ENCODE assay signal across 18 cellular contexts in genomic region chr22:32333769-32334639, GRCh38. TPM values are rescaled to one million over a fixed set of nuclear protein-coding genes. Genes with fewer than 3 reads are reported as not detected.
DNase-seq lines count a peak whose midpoint lies in the region; ATAC-seq, FAIRE-seq and TF ChIP-seq lines count a peak whose summit lies in the region.
"Had no signal": no experiment of that assay in that cellular context is flagged by ENCODE, and none has a peak within 500 bp of the region (broad histone marks: within the 10 kb centered on the region; RNA-seq: fewer than 3 reads in every experiment).

No MANE protein-coding gene starts in this region.

- peak overlapping the region; percentile 31; the same call in 1 of the 2 replicates for H4K8ac ChIP-seq in H1 (ENCODE audit: extremely low read depth, insufficient read depth, low read length)

- H4K20me1 ChIP-seq in H1 (replicated peaks in 1 of 2; ENCODE audit: control insufficient read depth in 1 of 2, insufficient read depth in 2 of 2, low read length in 2 of 2) (peaks cover 0 to 4% of the 10 kb centered on the region in 2 experiments), neural progenitor cell (ENCODE audit: low read depth) (no peaks in the 10 kb centered on the region)
- H4K20me1 ChIP-seq: BLaER1 treated with 17β-estradiol and CSF1 and Interleukin-3, amounts not matched to agents 10 nM and 100 nM had no signal

- H3K27me3 Mint-ChIP-seq in neural progenitor cell (ENCODE audit: insufficient read depth, low read depth) (peaks cover 18% of the 10 kb centered on the region), T-helper 17 cell (peaks cover 61% of the 10 kb centered on the region)

- peak overlapping the region; percentile 32 for H2BK15ac ChIP-seq in H1 (ENCODE audit: low read length)

- peak overlapping the region; percentile 88 for H4K91ac ChIP-seq in H1 (replicated peaks; ENCODE audit: insufficient read length, low read length)

- H3K27ac Mint-ChIP-seq in neural progenitor cell = peak overlapping the region; percentile 74
- H3K27ac Mint-ChIP-seq in T-helper 17 cell = no peak overlapping the region

- H3K27me3 ChIP-seq in H1 (replicated peaks in 1 of 4; ENCODE audit: control insufficient read depth in 3 of 4, extremely low read depth in 1 of 4, insufficient read depth in 3 of 4, low read length in 3 of 4) = peaks cover 0 to 1% (median 0%) of the 10 kb centered on the region in 4 experiments; a peak in 1 of 7 replicates
- no peaks in the 10 kb centered on the region for H3K27me3 ChIP-seq in neural progenitor cell
- H3K27me3 ChIP-seq: BLaER1 treated with 17β-estradiol and CSF1 and Interleukin-3, amounts not matched to agents 10 nM and 100 nM had no signal

- no peak for TF ChIP-seq CTCF in H1 (IDR thresholded peaks at IDR 0.05; ENCODE audit: control extremely low read depth in 1 of 3, insufficient read depth in 1 of 3, low read depth in 1 of 3, low read length in 3 of 3)
- no peak for TF ChIP-seq CTCF in neural progenitor cell (IDR thresholded peaks at IDR 0.05)

- ATAC-seq in T-helper 17 cell = no peak

- TF ChIP-seq RAD21 in H1 (IDR thresholded peaks at IDR 0.05 in 1 of 2, conservative IDR thresholded peaks at IDR 0.05 in 1 of 2; ENCODE audit: low read depth in 2 of 2, low read length in 2 of 2) = no peak

- H3K23me2 ChIP-seq in H1 (ENCODE audit: low read depth, low read length) = peaks cover 15% of the 10 kb centered on the region; the same call in 1 of the 2 replicates

- FAIRE-seq in H1 (lab: Jason Lieb, UNC) (peak; percentile 42), urothelium cell line (lab: Jason Lieb, UNC) (peak; percentile 98)

- H2BK12ac ChIP-seq in H1 (ENCODE audit: low read depth, low read length) = peak overlapping the region; percentile 61; the same call in 1 of the 2 replicates

- WGBS in H1 (ENCODE audit: extremely low coverage in 1 of 2, insufficient coverage in 1 of 2, insufficient read length in 1 of 2, insufficient replicate concordance in 2 of 2, low coverage in 1 of 2, low lambda C conversion rate in 2 of 2, missing lambda C conversion rate in 1 of 2), 2 experiments = 91% methylated on average over 11 of the region's 12 CpGs; no CpG with 5 or more reads in 1 of the 2 experiments

- no peak overlapping the region for H3K14ac ChIP-seq in H1 (ENCODE audit: insufficient read length)

- H4K5ac ChIP-seq in H1 (ENCODE audit: insufficient read length, low read depth, low read length) = no peak overlapping the region

- H3K9me3 Mint-ChIP-seq in neural progenitor cell = peaks cover 2% of the 10 kb centered on the region

- peak overlapping the region; percentile 6 for H3K4me3 Mint-ChIP-seq in neural progenitor cell
- no peak overlapping the region for H3K4me3 Mint-ChIP-seq in T-helper 17 cell

- H3K4me1 ChIP-seq in H1 (replicated peaks in 1 of 4; ENCODE audit: control insufficient read depth in 3 of 4, insufficient read depth in 4 of 4, low read length in 3 of 4) (peaks cover 4 to 13% (median 6%) of the 10 kb centered on the region in 4 experiments; a peak in 5 of 7 replicates), neural progenitor cell (peaks cover 42% of the 10 kb centered on the region)
- H3K4me1 ChIP-seq: BLaER1 treated with 17β-estradiol and CSF1 and Interleukin-3, amounts not matched to agents 10 nM and 100 nM; HAP-1 had no signal

- no peak overlapping the region for H3K23ac ChIP-seq in H1 (ENCODE audit: insufficient read length)

- H2BK120ac ChIP-seq in H1 (replicated peaks; ENCODE audit: low read depth, low read length) = peak overlapping the region; percentile 54

- H3K79me2 ChIP-seq in H1 (ENCODE audit: control insufficient read depth in 1 of 2, insufficient read depth in 2 of 2, low read length in 2 of 2) (no peaks in the 10 kb centered on the region), neural progenitor cell (ENCODE audit: low read depth) (no peaks in the 10 kb centered on the region)

- H2BK5ac ChIP-seq in H1 (ENCODE audit: low read depth, low read length) = peak overlapping the region; percentile 71; the same call in 1 of the 2 replicates

- peak overlapping the region; percentile 29; the same call in 1 of the 2 replicates for H3K27ac ChIP-seq in H1 (ENCODE audit: low read depth, low read length)
- H3K27ac ChIP-seq in neural progenitor cell = no peak overlapping the region
- H3K27ac ChIP-seq: BLaER1 treated with 17β-estradiol and CSF1 and Interleukin-3, amounts not matched to agents 10 nM and 100 nM had no signal

- peak overlapping the region; percentile 96 for H3K4ac ChIP-seq in H1 (replicated peaks; ENCODE audit: insufficient read length, low read depth, low read length)

- peak; percentile 29 for DNase-seq in activated CD8-positive, alpha-beta memory T cell treated with anti-CD3 and anti-CD28 coated beads, Interleukin-2, amount 50 U/mL, for 48 hours
- no peak for DNase-seq in activated CD8-positive, alpha-beta memory T cell treated with anti-CD3 and anti-CD28 coated beads for 24 hours
- DNase-seq in H1 (ENCODE audit: low read depth in 1 of 2, low spot score in 2 of 2) (peak in 1 of 2 experiments; percentile 37), neural progenitor cell (ENCODE audit: low spot score) (no peak), urothelium cell line (ENCODE audit: low spot score) (no peak), NCI-H1930 (lab: John Stamatoyannopoulos, UW) (no peak), 8988T (no peak), T-helper 17 cell (no peak)
- DNase-seq: DMS 273 treated with DMSO at 0.1 percent for 48 hours, MV-4-11, NCI-H1436, NCI-H2107, NCI-H345, NCI-H526 treated with DMSO at 0.1 percent for 48 hours had no signal

- H3K4me1 Mint-ChIP-seq in neural progenitor cell (peaks cover 59% of the 10 kb centered on the region), T-helper 17 cell (peaks cover 2% of the 10 kb centered on the region)

- POLR2A ChIA-PET in H1 (lab: Charles Lee; ENCODE audit: partially characterized antibody) = interaction anchor here (1.4 to 1.8 kb wide), 2 partner anchors 10 to 21 kb away, joined by 3 to 6 read pairs; no protein-coding TSS in a partner anchor

- H3K56ac ChIP-seq in H1 (replicated peaks; ENCODE audit: insufficient read length, low read depth, low read length) = peak overlapping the region; percentile 84

- peak overlapping the region; percentile 9; the same call in 1 of the 2 replicates for H3K18ac ChIP-seq in H1 (ENCODE audit: extremely low read depth, low read length)

- H3K4me3 ChIP-seq in H1 (ENCODE audit: extremely low read depth in 1 of 4, insufficient read depth in 2 of 4, low read depth in 3 of 4, low read length in 4 of 4) (no peak overlapping the region), neural progenitor cell (no peak overlapping the region)
- H3K4me3 ChIP-seq: BLaER1 treated with 17β-estradiol and CSF1 and Interleukin-3, amounts not matched to agents 10 nM and 100 nM; HAP-1 had no signal

- H3K36me3 Mint-ChIP-seq in neural progenitor cell (no peaks in the 10 kb centered on the region), T-helper 17 cell (ENCODE audit: low read depth) (peaks cover 5% of the 10 kb centered on the region)

- CTCF ChIA-PET in H1 (lab: Charles Lee; ENCODE audit: partially characterized antibody) = interaction anchor here (1.2 kb wide), 1 partner anchor 68 kb away, joined by 3 read pairs; no protein-coding TSS in a partner anchor

- no peak for TF ChIP-seq POLR2A in H1 (IDR thresholded peaks at IDR 0.05; ENCODE audit: control extremely low read depth in 1 of 2, low read depth in 2 of 2, low read length in 2 of 2)

- H2AFZ ChIP-seq in H1 (ENCODE audit: low read length) (no peak overlapping the region), neural progenitor cell (replicated peaks) (no peak overlapping the region)

- H3K9me3 ChIP-seq in H1 (ENCODE audit: insufficient read depth in 2 of 2, low read depth in 1 of 2, low read length in 1 of 2) = no peaks in the 10 kb centered on the region
- no peaks in the 10 kb centered on the region for H3K9me3 ChIP-seq in neural progenitor cell (ENCODE audit: low read depth)
- no peaks in the 10 kb centered on the region for H3K9me3 ChIP-seq in T-helper 17 cell (ENCODE audit: control insufficient read depth, low read length, poor library complexity, severe bottlenecking)
- H3K9me3 ChIP-seq: BLaER1 treated with 17β-estradiol and CSF1 and Interleukin-3, amounts not matched to agents 10 nM and 100 nM; HAP-1 had no signal

- H2BK20ac ChIP-seq in H1 (ENCODE audit: low read length) = peak overlapping the region; percentile 77

- 0 out of 2 replicates have a peak, but pooled peaks cover 3% of the 10 kb centered on the region for H3K79me1 ChIP-seq in H1 (ENCODE audit: low read depth, low read length)

- H3K9ac ChIP-seq in H1 (replicated peaks in 1 of 4; ENCODE audit: extremely low read depth in 1 of 4, low read depth in 3 of 4, low read length in 3 of 4) (no peak overlapping the region), neural progenitor cell (no peak overlapping the region)
- H3K9ac ChIP-seq: BLaER1 treated with 17β-estradiol and CSF1 and Interleukin-3, amounts not matched to agents 10 nM and 100 nM had no signal

- no peak for TF ChIP-seq EP300 in H1 (IDR thresholded peaks at IDR 0.05; ENCODE audit: borderline replicate concordance in 1 of 2, low read depth in 2 of 2, low read length in 2 of 2)

- H3K4me2 ChIP-seq in H1 (ENCODE audit: insufficient read depth in 1 of 2, low read depth in 2 of 2, low read length in 2 of 2) (no peak overlapping the region), neural progenitor cell (no peak overlapping the region)
- H3K4me2 ChIP-seq: BLaER1 treated with 17β-estradiol and CSF1 and Interleukin-3, amounts not matched to agents 10 nM and 100 nM had no signal

- peaks cover 33% of the 10 kb centered on the region for H3F3A ChIP-seq in neural progenitor cell (ENCODE audit: low read depth)

- H2AK5ac ChIP-seq in H1 (ENCODE audit: low read depth, low read length) = peak overlapping the region; percentile 94

- H3K36me3 ChIP-seq in H1 (ENCODE audit: control insufficient read depth in 2 of 4, insufficient read depth in 4 of 4, low read length in 3 of 4) (no peaks in the 10 kb centered on the region), neural progenitor cell (no peaks in the 10 kb centered on the region)
- H3K36me3 ChIP-seq: BLaER1 treated with 17β-estradiol and CSF1 and Interleukin-3, amounts not matched to agents 10 nM and 100 nM; HAP-1 had no signal

TF ChIP-seq in H1, 55 proteins besides CTCF, POLR2A, EP300 and RAD21 (continues in another document):
- no peak for TF ChIP-seq TAF7 (optimal IDR thresholded peaks at IDR 0.05; ENCODE audit: borderline replicate concordance, low read depth, low read length)
- TF ChIP-seq CTBP2 (IDR thresholded peaks at IDR 0.05; ENCODE audit: borderline replicate concordance, insufficient read depth, insufficient read length, low read length) = no peak

RNA-seq across cellular contexts. Expression of gene RFPL3, which starts 23.7 kb away (rescaled TPM):
- total RNA-seq in H1 (2021; fragmentation: NEBNext Ultra II Directional; extraction: Animal tissue kit (Norgen Biotek cat#: 25700)) = 0.24 TPM in 1 of 2 replicates, not detected in the other
- 0.08 TPM in 2 replicates for polyA plus RNA-seq in H1 (2011; rRNA removed)
- 0.14 TPM for polyA plus RNA-seq in H1 (2011; cell fraction: cytosol; rRNA removed)
- not detected for polyA plus RNA-seq in H1 (2011; cell fraction: nucleus; rRNA removed)
- 0.17 to 0.18 TPM in 2 of 4 replicates, not detected in the others for polyA plus RNA-seq in H1 (2012, experiment 1 of 2)
- polyA plus RNA-seq in H1 (2012, experiment 2 of 2) = not detected
- polyA plus RNA-seq in H1 (2013, experiment 1 of 2) = 0.12 TPM
- polyA plus RNA-seq in H1 (2013, experiment 2 of 2) = 0.24 TPM
- polyA minus RNA-seq in H1 (2011; rRNA and poly(A)+ RNA removed) = not detected in 2 replicates
- not detected for polyA minus RNA-seq in H1 (2011; cell fraction: cytosol; rRNA and poly(A)+ RNA removed)
- polyA minus RNA-seq in H1 (2011; cell fraction: nucleus; rRNA and poly(A)+ RNA removed) = not detected
- total RNA-seq in neural progenitor cell (ENCODE audit: low replicate concordance) (0.09 TPM in 1 of 2 replicates, not detected in the other), T-helper 17 cell (not detected)
- total RNA-seq: A172, Daoy had no signal
